In genomic region chr7:88027724-88028123, GRCh38 we compare ENCODE assay signal across 4 cellular contexts.
"Had no signal": no experiment of that assay in that cellular context is flagged by ENCODE, and none has a peak within 500 bp of the region (broad histone marks: within the 10 kb centered on the region; RNA-seq: fewer than 3 reads in every experiment).

No MANE protein-coding gene starts in this region.

- H3K4me3 Mint-ChIP-seq: GM23338, H9 had no signal

- DNase-seq: H9, HCEC 1CT, IMR-90 had no signal

- H3K4me1 Mint-ChIP-seq: GM23338, H9 had no signal

- H3K4me3 ChIP-seq: GM23338 had no signal

- H2AFZ ChIP-seq: GM23338 had no signal

- ATAC-seq: GM23338 had no signal

- H3K4me2 ChIP-seq: GM23338 had no signal

- H3K27ac Mint-ChIP-seq: GM23338, H9 had no signal
